Comparison of ENCODE assay signal across 21 cellular contexts in the genomic region with DNA sequence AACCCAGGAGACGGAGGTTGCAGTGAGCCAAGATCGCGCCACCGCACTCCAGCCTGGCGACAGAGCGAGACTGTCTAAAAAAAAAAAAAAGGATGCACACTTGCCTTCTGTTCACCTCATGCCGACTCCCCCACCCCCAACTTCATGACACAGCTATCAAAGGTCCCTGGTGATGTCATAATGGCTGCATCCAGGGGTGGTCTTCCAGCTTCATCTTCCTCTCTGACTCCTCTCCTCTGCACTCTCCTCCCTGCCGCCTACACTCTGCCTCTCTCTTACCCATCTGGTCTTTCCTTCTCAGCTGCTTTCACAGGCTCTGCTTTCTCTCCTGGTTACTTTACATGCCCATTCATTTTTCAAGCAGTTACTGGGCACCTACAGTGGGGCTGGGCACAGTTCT. TPM values are rescaled to one million over a fixed set of nuclear protein-coding genes. Genes with fewer than 3 reads are reported as not detected.
"Had no signal": no experiment of that assay in that cellular context is flagged by ENCODE, and none has a peak within 500 bp of the region (broad histone marks: within the 10 kb centered on the region; RNA-seq: fewer than 3 reads in every experiment).

No MANE protein-coding gene starts in this region.

- ATAC-seq: activated T-helper 17 cell treated with anti-CD3 and anti-CD28 coated beads, Interleukin-2, amount 50 U/mL, for 72 hours; left lung; natural killer cell; sciatic nerve; stimulated activated effector memory CD8-positive, alpha-beta T cell treated with anti-CD3 and anti-CD28 coated beads, Interleukin-12 subunit alpha, Interleukin-12 subunit beta, amount 100 ng/mL, for 72 hours; T-helper 17 cell had no signal

- H3K9me3 Mint-ChIP-seq: activated B cell treated with CpG ODN at 0.5 μM for 24 hours; activated T-helper 17 cell treated with anti-CD3 and anti-CD28 coated beads, Interleukin-2, amount 50 U/mL, for 72 hours; dendritic cell treated with granulocyte-macrophage colony-stimulating factor and Interleukin-4, amounts not matched to agents 40 ng/mL and 50 ng/mL, for 4 days; immature natural killer cell; natural killer cell; stimulated activated effector memory CD8-positive, alpha-beta T cell treated with anti-CD3 and anti-CD28 coated beads, Interleukin-12 subunit alpha, Interleukin-12 subunit beta, amount 100 ng/mL, for 72 hours had no signal

- H3K27me3 Mint-ChIP-seq: activated B cell treated with CpG ODN at 0.5 μM for 24 hours; activated T-helper 17 cell treated with anti-CD3 and anti-CD28 coated beads, Interleukin-2, amount 50 U/mL, for 72 hours; T-helper 17 cell had no signal

- H3K27ac ChIP-seq: hepatocyte, left lung, neutrophil, transverse colon had no signal

- DNase-seq: activated B cell treated with CpG ODN at 0.5 μM for 24 hours; activated CD4-positive, alpha-beta T cell treated with anti-CD3 and anti-CD28 coated beads for 4 hours; activated T-cell treated with anti-CD3 and anti-CD28 coated beads, Interleukin-2, amount 50 U/mL, for 1 hour; effector CD8-positive, alpha-beta T cell; erythroblast; foreskin fibroblast; immature natural killer cell; kidney glomerular epithelial cell; natural killer cell; small intestine; stimulated activated CD4-positive, alpha-beta T cell treated with anti-CD3 and anti-CD28 coated beads, Interleukin-2, amount 100 ng/mL, for 24 hours; T-helper 17 cell; transverse colon had no signal

- H3K4me3 Mint-ChIP-seq: activated B cell treated with CpG ODN at 0.5 μM for 24 hours; activated T-helper 17 cell treated with anti-CD3 and anti-CD28 coated beads, Interleukin-2, amount 50 U/mL, for 72 hours; brain; dendritic cell treated with granulocyte-macrophage colony-stimulating factor and Interleukin-4, amounts not matched to agents 40 ng/mL and 50 ng/mL, for 4 days; natural killer cell; stimulated activated effector memory CD8-positive, alpha-beta T cell treated with anti-CD3 and anti-CD28 coated beads, Interleukin-12 subunit alpha, Interleukin-12 subunit beta, amount 100 ng/mL, for 72 hours; T-helper 17 cell had no signal

- H3K36me3 Mint-ChIP-seq: brain; natural killer cell; stimulated activated effector memory CD8-positive, alpha-beta T cell treated with anti-CD3 and anti-CD28 coated beads, Interleukin-12 subunit alpha, Interleukin-12 subunit beta, amount 100 ng/mL, for 72 hours had no signal

- H3K27me3 ChIP-seq: hepatocyte, left lung, neutrophil, transverse colon had no signal

- H3K27ac Mint-ChIP-seq: activated B cell treated with CpG ODN at 0.5 μM for 24 hours; activated T-helper 17 cell treated with anti-CD3 and anti-CD28 coated beads, Interleukin-2, amount 50 U/mL, for 72 hours; dendritic cell treated with granulocyte-macrophage colony-stimulating factor and Interleukin-4, amounts not matched to agents 40 ng/mL and 50 ng/mL, for 4 days; natural killer cell; T-helper 17 cell had no signal

- H3K9me3 ChIP-seq: left lung, neutrophil, transverse colon had no signal

RNA-seq across cellular contexts. Expression of gene RHOD, which starts 46.0 kb away (rescaled TPM):
- total RNA-seq: activated B cell treated with CpG ODN at 0.5 μM for 24 hours, natural killer cell, T-helper 17 cell had no signal
